ENCODE assay signal across 8 cellular contexts in the genomic region with DNA sequence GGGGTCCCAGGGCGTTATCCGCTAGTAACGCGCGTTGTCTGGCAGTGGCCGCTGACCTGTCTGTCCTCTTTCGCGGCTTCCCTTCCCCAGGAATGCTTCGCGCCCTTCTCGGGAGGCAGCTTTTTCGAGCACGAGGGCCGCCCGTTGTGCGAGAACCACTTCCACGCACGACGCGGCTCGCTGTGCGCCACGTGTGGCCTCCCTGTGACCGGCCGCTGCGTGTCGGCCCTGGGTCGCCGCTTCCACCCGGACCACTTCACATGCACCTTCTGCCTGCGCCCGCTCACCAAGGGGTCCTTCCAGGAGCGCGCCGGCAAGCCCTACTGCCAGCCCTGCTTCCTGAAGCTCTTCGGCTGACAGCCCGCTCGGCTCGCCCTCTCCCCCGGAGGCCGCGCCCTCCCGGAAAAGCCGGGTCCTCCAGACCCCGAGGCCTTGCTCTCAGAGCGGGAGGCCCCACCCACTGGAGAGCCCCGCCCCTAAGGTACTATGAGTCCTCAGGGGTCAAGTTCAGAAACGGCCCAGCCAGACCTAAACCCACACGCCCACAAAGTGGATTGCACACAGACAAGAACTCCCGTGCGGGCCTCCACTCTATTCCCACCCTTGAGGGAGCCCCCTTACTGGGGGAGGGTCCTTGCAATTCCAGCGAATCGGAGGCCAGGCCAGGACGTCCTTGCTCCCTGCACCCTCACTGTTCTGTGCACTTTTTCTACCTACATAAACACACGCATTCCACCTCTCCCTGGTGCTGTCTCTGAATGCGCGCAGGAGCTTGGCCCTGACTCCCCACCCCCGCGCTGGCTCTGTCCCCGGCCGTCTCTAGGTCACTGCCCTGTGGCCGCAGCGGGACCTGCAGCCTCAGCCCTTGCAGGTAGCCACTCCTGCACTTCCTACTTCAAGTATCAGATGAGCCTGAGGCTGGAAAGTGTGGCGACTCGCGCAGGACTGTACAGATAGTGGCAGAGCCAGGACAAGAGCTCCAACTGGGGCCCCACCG. TPM values are rescaled to one million over a fixed set of nuclear protein-coding genes. Genes with fewer than 3 reads are reported as not detected.
DNase-seq lines count a peak whose midpoint lies in the region; ATAC-seq and TF ChIP-seq lines count a peak whose summit lies in the region.

No MANE protein-coding gene starts in this region.

- no peaks in the 10 kb centered on the region for H3K9me3 Mint-ChIP-seq in activated CD4-positive, alpha-beta T cell treated with anti-CD3 and anti-CD28 coated beads, Interleukin-2, amount 10 ng/mL, durations not matched to agents 7 days and 5 days

- H3K36me3 ChIP-seq in suprapubic skin, result peaks cover 41% of the 10 kb centered on the region

- H3K27ac ChIP-seq in suprapubic skin, result peak overlapping the region; percentile 19

- H3K27me3 Mint-ChIP-seq in activated CD4-positive, alpha-beta T cell treated with anti-CD3 and anti-CD28 coated beads, Interleukin-2, amount 10 ng/mL, durations not matched to agents 7 days and 5 days, result peaks cover 44% of the 10 kb centered on the region

- H3K4me3 Mint-ChIP-seq in activated CD4-positive, alpha-beta T cell treated with anti-CD3 and anti-CD28 coated beads, Interleukin-2, amount 10 ng/mL, durations not matched to agents 7 days and 5 days, result peak overlapping the region; percentile 62

- peaks cover 42% of the 10 kb centered on the region for H3K4me1 ChIP-seq in suprapubic skin

- peak overlapping the region; percentile 50 for H3K27ac Mint-ChIP-seq in activated CD4-positive, alpha-beta T cell treated with anti-CD3 and anti-CD28 coated beads, Interleukin-2, amount 10 ng/mL, durations not matched to agents 7 days and 5 days

- POLR2A ChIA-PET in activated CD4-positive, alpha-beta T cell treated with anti-CD3 and anti-CD28 coated beads, Interleukin-2, amount 10 ng/mL, durations not matched to agents 7 days and 5 days (lab: Charles Lee), result no interaction called here

- no peak for TF ChIP-seq POLR2A in suprapubic skin (IDR thresholded peaks at IDR 0.05)

- H3K4me3 ChIP-seq in GM08714 (ENCODE audit: low read length) (peak overlapping the region; percentile 59; the same call in 1 of the 2 replicates), suprapubic skin (peak overlapping the region; percentile 43)

- no peak for TF ChIP-seq CTCF in suprapubic skin (IDR thresholded peaks at IDR 0.05)

- no peaks in the 10 kb centered on the region for H3K27me3 ChIP-seq in suprapubic skin

- H3K4me1 Mint-ChIP-seq in activated CD4-positive, alpha-beta T cell treated with anti-CD3 and anti-CD28 coated beads, Interleukin-2, amount 10 ng/mL, durations not matched to agents 7 days and 5 days, result peaks cover 24% of the 10 kb centered on the region

- ATAC-seq in HG02973 (IDR thresholded peaks at IDR 0.05; ENCODE audit: unreplicated experiment), result peak; percentile 33

- WGBS in suprapubic skin, result 63% methylated on average over 48 of the region's 67 CpGs

- H3K36me3 Mint-ChIP-seq in activated CD4-positive, alpha-beta T cell treated with anti-CD3 and anti-CD28 coated beads, Interleukin-2, amount 10 ng/mL, durations not matched to agents 7 days and 5 days (ENCODE audit: low read depth), result no peaks in the 10 kb centered on the region

- no peaks in the 10 kb centered on the region for H3K9me3 ChIP-seq in suprapubic skin

- TF ChIP-seq EP300 in suprapubic skin (IDR thresholded peaks at IDR 0.05), result no peak

- peak; percentile 40 for DNase-seq in activated CD4-positive, alpha-beta T cell treated with anti-CD3 and anti-CD28 coated beads, Interleukin-2, amount 10 ng/mL, durations not matched to agents 7 days and 5 days
- peak; percentile 86 for DNase-seq in iPS-NIHi7 (ENCODE audit: extremely low spot score)
- DNase-seq in suprapubic skin (ENCODE audit: low spot score in 2 of 2), result peak in 1 of 2 donors; percentile 78
- no peak for DNase-seq in NCI-H1092 treated with DMSO at 0.1 percent for 48 hours (lab: John Stamatoyannopoulos, UW)
- DNase-seq in HK-2 (ENCODE audit: unreplicated experiment), result no peak
- no peak for DNase-seq in epidermal melanocyte (ENCODE audit: insufficient read length, low spot score)

- CTCF ChIA-PET in activated CD4-positive, alpha-beta T cell treated with anti-CD3 and anti-CD28 coated beads, Interleukin-2, amount 10 ng/mL, durations not matched to agents 7 days and 5 days (lab: Charles Lee), result interaction anchor here (0.9 to 4.4 kb wide), 4 partner anchors 9 to 23 kb away, joined by 3 to 33 read pairs (median 6); a partner anchor contains a TSS

RNA-seq across cellular contexts. Expression of a gene that starts 5.4 kb away (rescaled TPM):
- under 1 TPM in 1 of 2 experiments, not detected in 1; 0.52 TPM for total RNA-seq in activated CD4-positive, alpha-beta T cell treated with anti-CD3 and anti-CD28 coated beads, Interleukin-2, amount 10 ng/mL, durations not matched to agents 7 days and 5 days
- 1 to 10 TPM in 2 of 4 donors, not detected in 2; 1.1 to 1.4 TPM for total RNA-seq in suprapubic skin

RNA-seq across cellular contexts. Expression of a gene that starts 5.6 kb away (rescaled TPM):
- under 1 TPM; 0.20 to 0.48 TPM for total RNA-seq in activated CD4-positive, alpha-beta T cell treated with anti-CD3 and anti-CD28 coated beads, Interleukin-2, amount 10 ng/mL, durations not matched to agents 7 days and 5 days
- total RNA-seq in suprapubic skin, result 10 to 100 TPM; 13.2 to 18.8 (median 14.6) TPM

RNA-seq across cellular contexts. Expression of a gene that starts 18.2 kb away (rescaled TPM):
- 10 to 100 TPM; 11.4 to 12.3 TPM for total RNA-seq in activated CD4-positive, alpha-beta T cell treated with anti-CD3 and anti-CD28 coated beads, Interleukin-2, amount 10 ng/mL, durations not matched to agents 7 days and 5 days
- total RNA-seq in suprapubic skin, result 10 to 100 TPM in 3 of 4 donors, 1 to 10 TPM in 1; 9.7 to 24.3 (median 17.9) TPM

RNA-seq across cellular contexts. Expression of a gene that starts 30.7 kb away (rescaled TPM):
- 10 to 100 TPM; 39.5 to 43.7 TPM for total RNA-seq in activated CD4-positive, alpha-beta T cell treated with anti-CD3 and anti-CD28 coated beads, Interleukin-2, amount 10 ng/mL, durations not matched to agents 7 days and 5 days
- total RNA-seq in suprapubic skin, result 100 to 1,000 TPM in 1 of 4 donors, 10 to 100 TPM in 3; 44.6 to 109 (median 56.1) TPM

RNA-seq across cellular contexts. Expression of a gene that starts 34.9 kb away (rescaled TPM):
- total RNA-seq in activated CD4-positive, alpha-beta T cell treated with anti-CD3 and anti-CD28 coated beads, Interleukin-2, amount 10 ng/mL, durations not matched to agents 7 days and 5 days, result under 1 TPM; 0.07 to 0.12 TPM
- 1 to 10 TPM; 1.0 to 5.3 (median 1.8) TPM for total RNA-seq in suprapubic skin

Comparison
In these comparisons a context has a peak if more than half of its experiments do, and no peak if none do; other contexts are left out.
1. DNase-seq: peak in activated CD4-positive, alpha-beta T cell treated with anti-CD3 and anti-CD28 coated beads, Interleukin-2, amount 10 ng/mL, durations not matched to agents 7 days and 5 days (single experiment) and iPS-NIHi7 (single experiment); none in NCI-H1092 treated with DMSO at 0.1 percent for 48 hours (single experiment), HK-2 (single experiment) and epidermal melanocyte (single experiment).
2. RNA of a gene that starts 5.6 kb away (total RNA-seq): 13.2 to 18.8 TPM in suprapubic skin; 0.20 to 0.48 TPM in activated CD4-positive, alpha-beta T cell treated with anti-CD3 and anti-CD28 coated beads, Interleukin-2, amount 10 ng/mL, durations not matched to agents 7 days and 5 days; every median in the first group is over 4 times any median in the second.